ENCODE assay signal across 8 cellular contexts in genomic region chr12:56224102-56224701, GRCh38. TPM values are rescaled to one million over a fixed set of nuclear protein-coding genes. Genes with fewer than 3 reads are reported as not detected.
DNase-seq lines count a peak whose midpoint lies in the region; ATAC-seq, FAIRE-seq and TF ChIP-seq lines count a peak whose summit lies in the region.

Gene NABP2 (plus strand): TSS chr12:56224342. CDS start chr12:56224857, 515 bp downstream.

- 0 to 1% methylated on average over 41 of the region's 41 CpGs for WGBS in pancreas, 2 donors

- peak; percentile 94 for FAIRE-seq in pancreas (lab: Jason Lieb, UNC)

- H3K27ac ChIP-seq in pancreas (peak within 1 kb of the TSS; percentile 71 to 99 (median 98)), tibial artery (peak within 1 kb of the TSS; percentile 92)

- H3K27me3 ChIP-seq in pancreas (no peaks in the 10 kb centered on the region), tibial artery (no peaks in the 10 kb centered on the region)

- TF ChIP-seq CTCF in GM12873 (IDR thresholded peaks at IDR 0.05; ENCODE audit: insufficient read depth, low read depth, low read length, missing control alignments) (peak; percentile 78), pancreas (IDR thresholded peaks at IDR 0.05) (peak; percentile 68 to 84 (median 73)), tibial artery (IDR thresholded peaks at IDR 0.05) (peak; percentile 90 to 94)

- no peaks in the 10 kb centered on the region for H3K9me3 ChIP-seq in pancreas
- no peaks in the 10 kb centered on the region for H3K9me3 ChIP-seq in tibial artery

- peaks cover 47% of the 10 kb centered on the region for H3K4me1 Mint-ChIP-seq in activated naive CD8-positive, alpha-beta T cell treated with anti-CD3 and anti-CD28 coated beads, Interleukin-2, amount 50 U/mL, for 24 hours

- ATAC-seq in HG02678 (IDR thresholded peaks at IDR 0.05; ENCODE audit: unreplicated experiment) = peak; percentile 83
- ATAC-seq in activated naive CD8-positive, alpha-beta T cell treated with anti-CD3 and anti-CD28 coated beads, Interleukin-2, amount 50 U/mL, for 24 hours = peak; percentile 91
- peak; percentile 87 for ATAC-seq in Right ventricle myocardium inferior
- ATAC-seq in pancreas = peak; percentile 81 to 89 (median 84)

- H3K4me3 ChIP-seq in pancreas (peak within 1 kb of the TSS; percentile 51 to 76 (median 64)), tibial artery (peak within 1 kb of the TSS; percentile 56 to 61)

- H3K27me3 Mint-ChIP-seq in activated naive CD8-positive, alpha-beta T cell treated with anti-CD3 and anti-CD28 coated beads, Interleukin-2, amount 50 U/mL, for 24 hours = no peaks in the 10 kb centered on the region

- peaks cover 13% of the 10 kb centered on the region for H3K36me3 Mint-ChIP-seq in activated naive CD8-positive, alpha-beta T cell treated with anti-CD3 and anti-CD28 coated beads, Interleukin-2, amount 50 U/mL, for 24 hours (ENCODE audit: low read depth)

- peak within 1 kb of the TSS; percentile 88 for H3K27ac Mint-ChIP-seq in activated naive CD8-positive, alpha-beta T cell treated with anti-CD3 and anti-CD28 coated beads, Interleukin-2, amount 50 U/mL, for 24 hours

- H3K36me3 ChIP-seq in pancreas (no peaks in the 10 kb centered on the region), tibial artery (peaks cover 0 to 29% (median 0%) of the 10 kb centered on the region in 3 donors)

- peak within 1 kb of the TSS; percentile 95 for H3K4me3 Mint-ChIP-seq in activated naive CD8-positive, alpha-beta T cell treated with anti-CD3 and anti-CD28 coated beads, Interleukin-2, amount 50 U/mL, for 24 hours

- peaks cover 0 to 28% (median 10%) of the 10 kb centered on the region in 3 donors for H3K4me1 ChIP-seq in pancreas
- H3K4me1 ChIP-seq in tibial artery = peaks cover 0 to 45% (median 33%) of the 10 kb centered on the region in 4 donors

- DNase-seq in NCI-H1105 treated with DMSO at 0.1 percent for 48 hours (lab: John Stamatoyannopoulos, UW) (peak; percentile 90), SW480 (ENCODE audit: low spot score) (peak; percentile 96), Right ventricle myocardium inferior (ENCODE audit: missing footprints) (peak; percentile 99), pancreas (peak; percentile 97 to 99 (median 98)), tibial artery (peak; percentile 99)
- DNase-seq in activated naive CD8-positive, alpha-beta T cell treated with anti-CD3 and anti-CD28 coated beads, Interleukin-2, amount 50 U/mL, for 24 hours = peak; percentile 96

- intact Hi-C loops in Right ventricle myocardium inferior (cut with DNase I) = loop anchor here (1.0 to 5.0 kb wide), 4 partner anchors 31 to 105 kb away; partner anchors contain the start of genes ANKRD52 and CS
- intact Hi-C loops in pancreas (cut with DNase I) = no loop called here
- intact Hi-C loops in tibial artery (cut with DNase I; ENCODE audit: low total_unique reads) = loop anchor here (2.0 kb wide), 3 partner anchors 31 to 105 kb away; partner anchors contain the start of genes CS and ZC3H10

- H3K9me3 Mint-ChIP-seq in activated naive CD8-positive, alpha-beta T cell treated with anti-CD3 and anti-CD28 coated beads, Interleukin-2, amount 50 U/mL, for 24 hours = no peaks in the 10 kb centered on the region

RNA-seq across cellular contexts. Expression of gene NABP2, which starts in this region (rescaled TPM):
- total RNA-seq in Right ventricle myocardium inferior (22.2 TPM), pancreas (10 to 100 TPM; 14.3 to 23.6 (median 18.3) TPM)
- polyA plus RNA-seq in pancreas = 10 to 100 TPM; 14.1 to 17.9 TPM

Comparison
In these comparisons a context has a peak if more than half of its experiments do, and no peak if none do; other contexts are left out.
1. Peak in every context shown above with its lines: DNase-seq, ATAC-seq, H3K4me3 ChIP-seq and H3K27ac ChIP-seq.
2. intact Hi-C loops: an anchor here in Right ventricle myocardium inferior (1.0 to 5.0 kb wide) and tibial artery (2.0 kb wide); none called in pancreas.